Comparison of ENCODE assay signal across 16 cellular contexts in the genomic region with DNA sequence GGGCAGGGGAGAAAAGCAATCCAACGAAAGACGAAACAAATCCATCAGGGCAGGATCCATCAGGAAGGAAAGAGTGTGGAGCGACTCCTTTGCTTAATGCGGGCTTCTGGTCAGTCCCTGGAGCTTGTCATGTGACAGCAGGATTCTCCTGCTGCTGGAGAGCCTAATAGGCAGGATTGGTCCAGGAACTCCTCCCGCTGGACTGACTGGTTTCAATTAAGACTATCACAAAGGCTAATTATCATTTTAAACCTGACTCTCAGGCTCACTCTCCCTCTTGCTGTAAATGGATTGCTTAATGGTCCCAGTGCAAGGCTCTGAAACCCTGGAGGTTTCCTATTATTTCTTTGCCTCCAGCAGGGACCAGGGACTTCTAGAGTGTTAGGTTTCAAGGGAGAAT.
"Had no signal": no experiment of that assay in that cellular context is flagged by ENCODE, and none has a peak within 500 bp of the region (broad histone marks: within the 10 kb centered on the region; RNA-seq: fewer than 3 reads in every experiment).

No MANE protein-coding gene starts in this region.

- H3K4me1 Mint-ChIP-seq: stimulated activated naive B cell treated with anti-CD40 and anti-IgM and Interleukin-4, amounts not matched to agents 10 μg/mL and 1 μg/mL and 100 μg/mL, for 72 hours had no signal

- H3K4me3 Mint-ChIP-seq: nephron progenitor cell; stimulated activated naive B cell treated with anti-CD40 and anti-IgM and Interleukin-4, amounts not matched to agents 10 μg/mL and 1 μg/mL and 100 μg/mL, for 72 hours had no signal

- H3K9me3 Mint-ChIP-seq: nephron progenitor cell had no signal

- H3K36me3 ChIP-seq: adrenal gland, thoracic aorta, upper lobe of right lung had no signal

- H3K27me3 Mint-ChIP-seq: stimulated activated naive B cell treated with anti-CD40 and anti-IgM and Interleukin-4, amounts not matched to agents 10 μg/mL and 1 μg/mL and 100 μg/mL, for 72 hours had no signal

- DNase-seq: activated CD4-positive, CD25-positive, alpha-beta regulatory T cell treated with anti-CD3 and anti-CD28 coated beads, Interleukin-2, amount 50 U/mL, for 72 hours; activated gamma-delta T cell treated with Interleukin-2 at 50 U/mL for 16 hours; adrenal gland; cerebellar nuclear complex; effector memory CD4-positive, alpha-beta T cell; foreskin keratinocyte; hypothalamus; kidney; left ventricle myocardium superior; nephron progenitor cell; stimulated activated naive B cell treated with anti-CD40 and anti-IgM and Interleukin-4, amounts not matched to agents 10 μg/mL and 1 μg/mL and 100 μg/mL, for 72 hours; upper lobe of right lung had no signal

- H3K27ac Mint-ChIP-seq: activated naive CD4-positive, alpha-beta T cell treated with anti-CD3 and anti-CD28 coated beads, Interleukin-2, amount 50 U/mL, for 72 hours; nephron progenitor cell; progenitor cell of endocrine pancreas; stimulated activated naive B cell treated with anti-CD40 and anti-IgM and Interleukin-4, amounts not matched to agents 10 μg/mL and 1 μg/mL and 100 μg/mL, for 72 hours had no signal

- ATAC-seq: activated naive CD4-positive, alpha-beta T cell treated with anti-CD3 and anti-CD28 coated beads, Interleukin-2, amount 50 U/mL, for 72 hours; foreskin keratinocyte; left ventricle myocardium superior; stimulated activated naive B cell treated with anti-CD40 and anti-IgM and Interleukin-4, amounts not matched to agents 10 μg/mL and 1 μg/mL and 100 μg/mL, for 72 hours; upper lobe of right lung had no signal

- H3K4me3 ChIP-seq: adrenal gland, thoracic aorta, upper lobe of right lung had no signal

- H3K27ac ChIP-seq: adrenal gland, epithelial cell of prostate, foreskin keratinocyte, thoracic aorta, upper lobe of right lung had no signal

- H3K36me3 Mint-ChIP-seq: stimulated activated naive B cell treated with anti-CD40 and anti-IgM and Interleukin-4, amounts not matched to agents 10 μg/mL and 1 μg/mL and 100 μg/mL, for 72 hours had no signal

- H3K9me3 ChIP-seq: adrenal gland, thoracic aorta, upper lobe of right lung had no signal

- H3K27me3 ChIP-seq: adrenal gland, upper lobe of right lung had no signal

- H3K4me1 ChIP-seq: adrenal gland, upper lobe of right lung had no signal
